Comparison of ENCODE assay signal across 21 cellular contexts in the genomic region with DNA sequence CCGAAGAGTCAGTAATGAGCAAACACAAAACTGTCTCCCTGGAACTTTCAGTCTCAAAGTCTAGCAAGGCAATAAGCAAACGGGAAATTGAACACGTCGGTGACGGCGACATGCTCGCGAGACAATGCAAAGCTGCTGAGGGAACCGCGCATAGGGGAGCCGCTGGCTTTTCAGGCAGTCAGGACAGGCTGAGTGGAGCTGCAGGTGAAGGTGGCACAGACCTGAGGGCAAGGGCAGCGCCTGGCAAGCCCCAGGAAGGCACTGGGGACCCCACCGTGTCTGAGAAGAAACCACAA. TPM values are rescaled to one million over a fixed set of nuclear protein-coding genes. Genes with fewer than 3 reads are reported as not detected.
DNase-seq lines count a peak whose midpoint lies in the region; ATAC-seq and TF ChIP-seq lines count a peak whose summit lies in the region.
"Had no signal": no experiment of that assay in that cellular context is flagged by ENCODE, and none has a peak within 500 bp of the region (broad histone marks: within the 10 kb centered on the region; RNA-seq: fewer than 3 reads in every experiment).

No MANE protein-coding gene starts in this region.

- peaks cover 22% of the 10 kb centered on the region for H3K4me1 ChIP-seq in BLaER1
- H3K4me1 ChIP-seq in IMR-90 (ENCODE audit: control insufficient read depth, insufficient read depth, low read length), result peaks cover 13% of the 10 kb centered on the region; the same call in 1 of the 2 replicates
- peaks cover 5% of the 10 kb centered on the region for H3K4me1 ChIP-seq in HAP-1

- H3K36me3 ChIP-seq in BLaER1 (peaks cover 78% of the 10 kb centered on the region), IMR-90 (ENCODE audit: control insufficient read depth, insufficient read depth, low read length) (peaks cover 37% of the 10 kb centered on the region), HAP-1 (replicated peaks) (peaks cover 54% of the 10 kb centered on the region)

- intact Hi-C loops in IMR-90 (cut with micrococcal nuclease), result no loop called here

- H3K18ac ChIP-seq in IMR-90 (ENCODE audit: low read depth, low read length), result no peak overlapping the region

- in situ Hi-C loops in IMR-90 (cut with MboI; ENCODE audit: low sequenced_read_pairs), result no loop called here
- in situ Hi-C loops in HAP-1 (cut with MboI; ENCODE audit: low sequenced_read_pairs), result no loop called here

- peak overlapping the region; percentile 71 for H2AK9ac ChIP-seq in IMR-90 (replicated peaks; ENCODE audit: low read depth, low read length, poor library complexity)

- no peak overlapping the region for H2AK5ac ChIP-seq in IMR-90 (ENCODE audit: low read depth, low read length)

- H3K79me1 ChIP-seq in IMR-90 (ENCODE audit: low read depth in 1 of 2, low read length in 2 of 2), result peaks cover 14 to 75% of the 10 kb centered on the region in 2 experiments

- CTCF ChIA-PET in IMR-90 (lab: Yijun Ruan, JAX), result no interaction called here

- peaks cover 2% of the 10 kb centered on the region for H3K36me3 Mint-ChIP-seq in neural crest cell (ENCODE audit: low read depth)

- TF ChIP-seq RAD21 in IMR-90 (IDR thresholded peaks at IDR 0.05; ENCODE audit: low read length), result no peak

- no peak overlapping the region for H2BK20ac ChIP-seq in IMR-90 (ENCODE audit: low read depth, low read length)

- no peak overlapping the region for H4K8ac ChIP-seq in IMR-90 (ENCODE audit: low read depth in 2 of 2, low read length in 2 of 2)

- H2AFZ ChIP-seq in IMR-90 (replicated peaks; ENCODE audit: low read length, poor library complexity), result peak overlapping the region; percentile 11
- H2AFZ ChIP-seq: PC-9 had no signal

- H4K5ac ChIP-seq in IMR-90 (ENCODE audit: low read depth, low read length), result no peak overlapping the region

- WGBS in IMR-90 (ENCODE audit: extremely low coverage in 2 of 2, insufficient read length in 1 of 2), 2 experiments, result 95% methylated on average over 9 of the region's 13 CpGs; no CpG with 5 or more reads in 1 of the 2 experiments

- H3K4me1 Mint-ChIP-seq in neural crest cell, result peaks cover 21% of the 10 kb centered on the region

- no peaks in the 10 kb centered on the region for H3K9me3 ChIP-seq in BLaER1
- no peaks in the 10 kb centered on the region for H3K9me3 ChIP-seq in IMR-90 (ENCODE audit: control insufficient read depth, insufficient read depth, low read length)
- no peaks in the 10 kb centered on the region for H3K9me3 ChIP-seq in HAP-1
- H3K9me3 ChIP-seq: SJSA1 had no signal

- peaks cover 84% of the 10 kb centered on the region for H4K20me1 ChIP-seq in BLaER1
- H4K20me1 ChIP-seq in IMR-90 (ENCODE audit: insufficient read depth, low read length), result peaks cover 75% of the 10 kb centered on the region

- H3K27me3 Mint-ChIP-seq in neural crest cell (ENCODE audit: low read depth), result no peaks in the 10 kb centered on the region
- H3K27me3 Mint-ChIP-seq: activated CD4-positive, alpha-beta memory T cell treated with anti-CD3 and anti-CD28 coated beads for 36 hours; activated naive CD4-positive, alpha-beta T cell treated with anti-CD3 and anti-CD28 coated beads, Interleukin-2, amount 10 ng/mL, durations not matched to agents 7 days and 5 days had no signal

- peak overlapping the region; percentile 70 for H3K4me3 Mint-ChIP-seq in neural crest cell
- H3K4me3 Mint-ChIP-seq: activated CD4-positive, alpha-beta memory T cell treated with anti-CD3 and anti-CD28 coated beads for 36 hours; activated naive CD4-positive, alpha-beta T cell treated with anti-CD3 and anti-CD28 coated beads, Interleukin-2, amount 10 ng/mL, durations not matched to agents 7 days and 5 days; CD8-positive, alpha-beta T cell had no signal

- H3K9me1 ChIP-seq in IMR-90 (ENCODE audit: insufficient read depth, low read length), result peaks cover 4% of the 10 kb centered on the region

- H3K4me3 ChIP-seq in BLaER1, result no peak overlapping the region
- H3K4me3 ChIP-seq in IMR-90 (ENCODE audit: insufficient read depth, low read depth, low read length), result no peak overlapping the region
- no peak overlapping the region for H3K4me3 ChIP-seq in HAP-1
- H3K4me3 ChIP-seq: PC-9, SJSA1 had no signal

- no peak overlapping the region for H3K23ac ChIP-seq in IMR-90 (ENCODE audit: low read depth, low read length)

- no peak overlapping the region for H2BK5ac ChIP-seq in IMR-90 (ENCODE audit: low read depth, low read length, poor library complexity, severe bottlenecking)

- H4K91ac ChIP-seq in IMR-90 (ENCODE audit: insufficient read depth, low read depth, low read length), result no peak overlapping the region

- no peak overlapping the region for H3K56ac ChIP-seq in IMR-90 (ENCODE audit: extremely low read depth, insufficient read depth, low read length)

- DNase-seq in IMR-90 (no peak), neural crest cell (ENCODE audit: low read depth, low spot score) (no peak), NCI-H1048 (lab: John Stamatoyannopoulos, UW) (no peak), HAP-1 (ENCODE audit: low spot score in 2 of 2) (no peak)
- DNase-seq: activated CD4-positive, alpha-beta memory T cell treated with anti-CD3 and anti-CD28 coated beads for 36 hours; activated naive CD4-positive, alpha-beta T cell treated with anti-CD3 and anti-CD28 coated beads, Interleukin-2, amount 10 ng/mL, durations not matched to agents 7 days and 5 days; aorta; CD8-positive, alpha-beta T cell; DND-41; effector CD8-positive, alpha-beta T cell; MV-4-11; NCI-H187; NCI-H2227 treated with DMSO at 0.1 percent for 48 hours; NCI-H774; PC-9; stimulated activated CD4-positive, alpha-beta T cell treated with anti-CD3 and anti-CD28 coated beads, Interleukin-2, amount 100 ng/mL, for 24 hours; substantia nigra; WERI-Rb-1 had no signal

- no peaks in the 10 kb centered on the region for H3K27me3 ChIP-seq in BLaER1
- H3K27me3 ChIP-seq in IMR-90 (ENCODE audit: control insufficient read depth, insufficient read depth, low read length), result no peaks in the 10 kb centered on the region
- no peaks in the 10 kb centered on the region for H3K27me3 ChIP-seq in HAP-1 (ENCODE audit: low read depth)
- H3K27me3 ChIP-seq: SJSA1 had no signal

- no peaks in the 10 kb centered on the region for H3K9me3 Mint-ChIP-seq in neural crest cell
- H3K9me3 Mint-ChIP-seq: activated CD4-positive, alpha-beta memory T cell treated with anti-CD3 and anti-CD28 coated beads for 36 hours; activated naive CD4-positive, alpha-beta T cell treated with anti-CD3 and anti-CD28 coated beads, Interleukin-2, amount 10 ng/mL, durations not matched to agents 7 days and 5 days; CD8-positive, alpha-beta T cell had no signal

- no peak overlapping the region for H2BK120ac ChIP-seq in IMR-90 (ENCODE audit: low read depth, low read length)

- no TSS peak for BruUV-seq in IMR-90 (replicated peaks; lab: Mats Ljungman, UMichigan)

- no peak overlapping the region for H2BK15ac ChIP-seq in IMR-90 (ENCODE audit: low read depth, low read length)

- dilution Hi-C loops in IMR-90 (cut with HindIII; ENCODE audit: low sequenced_read_pairs, unreplicated experiment), result no loop called here

- no peak overlapping the region for H3K27ac ChIP-seq in BLaER1
- no peak overlapping the region for H3K27ac ChIP-seq in IMR-90 (ENCODE audit: insufficient read depth, low read length)
- H3K27ac ChIP-seq: PC-9, SJSA1, WERI-Rb-1 had no signal

- H3K9ac ChIP-seq in BLaER1 (peak overlapping the region; percentile 45; the same call in 1 of the 2 replicates), IMR-90 (ENCODE audit: low read depth, low read length) (no peak overlapping the region)

- H3K14ac ChIP-seq in IMR-90 (replicated peaks; ENCODE audit: low read depth, low read length), result no peak overlapping the region

- TF ChIP-seq CTCF in IMR-90 (conservative IDR thresholded peaks at IDR 0.05; ENCODE audit: low read depth, low read length) (no peak), neural crest cell (conservative IDR thresholded peaks at IDR 0.05) (no peak)

- POLR2A ChIA-PET in IMR-90 (lab: Charles Lee; ENCODE audit: unreplicated experiment), result no interaction called here

- no peak overlapping the region for H3K4me2 ChIP-seq in BLaER1
- no peak overlapping the region for H3K4me2 ChIP-seq in IMR-90 (ENCODE audit: low read depth, low read length)

- H3K4ac ChIP-seq in IMR-90 (ENCODE audit: low read depth, low read length), result no peak overlapping the region

- no peak for TF ChIP-seq POLR2A in IMR-90 (IDR thresholded peaks at IDR 0.05; ENCODE audit: low read depth, low read length)

- ATAC-seq in IMR-90 (ENCODE audit: low read depth) (no peak), HG03025 (IDR thresholded peaks at IDR 0.05; ENCODE audit: low FRiP score, unreplicated experiment) (no peak)
- ATAC-seq: CD8-positive, alpha-beta T cell had no signal

- H3K27ac Mint-ChIP-seq in neural crest cell (ENCODE audit: unreplicated experiment), result no peak overlapping the region
- H3K27ac Mint-ChIP-seq: activated CD4-positive, alpha-beta memory T cell treated with anti-CD3 and anti-CD28 coated beads for 36 hours; activated naive CD4-positive, alpha-beta T cell treated with anti-CD3 and anti-CD28 coated beads, Interleukin-2, amount 10 ng/mL, durations not matched to agents 7 days and 5 days had no signal

RNA-seq across cellular contexts. Expression of gene INTS11, which starts 4.9 kb away (rescaled TPM):
- total RNA-seq in IMR-90 (2012; rRNA removed), result 52.5 and 56.1 TPM in 2 replicates
- polyA plus RNA-seq in IMR-90 (2012; rRNA removed), result 123 and 134 TPM in 2 replicates
- polyA plus RNA-seq in IMR-90 (2012; cell fraction: cytosol; rRNA removed), result 64.0 and 101 TPM in 2 replicates
- polyA plus RNA-seq in IMR-90 (2012; cell fraction: nucleus; rRNA removed; ENCODE audit: low replicate concordance), result 495 and 1,105 TPM in 2 replicates
- total RNA-seq in neural crest cell, result 137 and 160 TPM in 2 replicates

RNA-seq across cellular contexts. Expression of gene CPTP, which starts 5.0 kb away (rescaled TPM):
- total RNA-seq in IMR-90 (2012; rRNA removed) (2.7 and 3.1 TPM in 2 replicates), neural crest cell (18.9 and 19.8 TPM in 2 replicates)
- polyA plus RNA-seq in IMR-90 (2012; rRNA removed), result 12.1 and 15.4 TPM in 2 replicates
- 7.4 and 21.9 TPM in 2 replicates for polyA plus RNA-seq in IMR-90 (2012; cell fraction: cytosol; rRNA removed)
- polyA plus RNA-seq in IMR-90 (2012; cell fraction: nucleus; rRNA removed; ENCODE audit: low replicate concordance), result 5.6 and 16.7 TPM in 2 replicates

RNA-seq across cellular contexts. Expression of gene PUSL1, which starts 11.2 kb away (rescaled TPM):
- 10.9 and 13.3 TPM in 2 replicates for total RNA-seq in IMR-90 (2012; rRNA removed)
- 33.0 and 43.6 TPM in 2 replicates for polyA plus RNA-seq in IMR-90 (2012; rRNA removed)
- polyA plus RNA-seq in IMR-90 (2012; cell fraction: cytosol; rRNA removed), result 26.4 and 45.6 TPM in 2 replicates
- polyA plus RNA-seq in IMR-90 (2012; cell fraction: nucleus; rRNA removed; ENCODE audit: low replicate concordance), result 34.1 and 86.3 TPM in 2 replicates
- total RNA-seq in neural crest cell, result 26.3 and 27.9 TPM in 2 replicates

RNA-seq across cellular contexts. Expression of gene TAS1R3, which starts 11.5 kb away (rescaled TPM):
- total RNA-seq in IMR-90 (2012; rRNA removed), result under 0.01 TPM in 1 of 2 replicates, not detected in the other
- 0.05 and 0.06 TPM in 2 replicates for polyA plus RNA-seq in IMR-90 (2012; rRNA removed)
- 0.04 TPM in 1 of 2 replicates, not detected in the other for polyA plus RNA-seq in IMR-90 (2012; cell fraction: cytosol; rRNA removed)
- 0.56 and 1.9 TPM in 2 replicates for polyA plus RNA-seq in IMR-90 (2012; cell fraction: nucleus; rRNA removed; ENCODE audit: low replicate concordance)
- 0.64 and 0.68 TPM in 2 replicates for total RNA-seq in neural crest cell

RNA-seq across cellular contexts. Expression of gene ACAP3, which starts 11.9 kb away (rescaled TPM):
- total RNA-seq in IMR-90 (2012; rRNA removed), result 13.3 and 15.3 TPM in 2 replicates
- polyA plus RNA-seq in IMR-90 (2012; rRNA removed), result 58.2 and 75.2 TPM in 2 replicates
- 27.8 and 31.6 TPM in 2 replicates for polyA plus RNA-seq in IMR-90 (2012; cell fraction: cytosol; rRNA removed)
- 477 and 1,309 TPM in 2 replicates for polyA plus RNA-seq in IMR-90 (2012; cell fraction: nucleus; rRNA removed; ENCODE audit: low replicate concordance)
- total RNA-seq in neural crest cell, result 111 and 124 TPM in 2 replicates
